In the genomic region with DNA sequence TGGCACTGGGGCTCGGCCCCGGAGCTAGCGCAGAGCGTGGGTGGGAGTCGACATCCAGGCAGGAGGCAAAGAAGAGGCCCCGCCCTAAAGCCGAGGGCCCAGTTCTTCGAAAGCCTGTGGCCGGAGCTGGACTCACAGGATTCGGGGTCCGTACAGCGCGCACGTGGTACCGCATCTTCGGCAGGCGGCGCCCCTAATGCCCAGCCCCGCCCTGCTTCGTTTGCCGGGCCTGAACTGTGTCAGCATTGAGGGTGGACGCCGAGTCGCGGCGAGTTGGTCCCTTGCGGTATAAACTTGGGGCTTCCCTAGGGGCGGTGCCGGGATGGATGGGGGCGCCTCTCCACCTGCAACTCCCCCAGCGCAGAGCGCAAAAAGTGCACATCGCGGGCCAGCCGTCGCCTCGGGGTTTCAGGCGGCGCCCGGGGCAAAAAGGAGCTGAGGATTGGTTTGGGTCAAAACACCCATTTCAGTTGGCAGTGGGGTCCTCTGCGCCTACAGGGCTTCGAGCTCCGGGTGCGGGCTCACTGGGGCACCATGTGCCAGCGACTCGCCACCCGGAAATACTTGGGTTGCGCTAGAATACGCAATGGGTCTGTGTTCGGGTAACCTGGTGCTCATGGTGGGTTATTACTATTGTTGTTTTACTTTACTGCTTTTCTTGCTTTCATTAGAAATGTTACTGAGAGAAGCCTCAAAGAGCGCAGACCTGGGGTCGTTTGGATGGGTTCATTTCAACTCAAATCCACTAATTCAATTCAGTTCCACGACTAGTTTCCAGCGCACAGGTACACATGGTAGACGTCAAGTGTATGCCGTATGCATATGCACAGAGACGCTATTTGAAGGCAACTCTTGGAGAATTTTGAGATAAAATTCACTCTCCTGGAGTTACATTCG, we compare ENCODE assay signal across 8 cellular contexts. TPM values are rescaled to one million over a fixed set of nuclear protein-coding genes. Genes with fewer than 3 reads are reported as not detected.
DNase-seq lines count a peak whose midpoint lies in the region; ATAC-seq and TF ChIP-seq lines count a peak whose summit lies in the region.

No MANE protein-coding gene starts in this region.

- H3K36me3 ChIP-seq in aorta (ENCODE audit: control insufficient read depth in 1 of 2, insufficient read depth in 2 of 2, low read length in 1 of 2) = no peaks in the 10 kb centered on the region
- H3K36me3 ChIP-seq in PC-3 (ENCODE audit: low read depth, low read length) = no peaks in the 10 kb centered on the region

- peaks cover 27% of the 10 kb centered on the region for H3K4me1 Mint-ChIP-seq in activated naive CD8-positive, alpha-beta T cell treated with anti-CD3 and anti-CD28 coated beads for 36 hours
- peaks cover 19% of the 10 kb centered on the region for H3K4me1 Mint-ChIP-seq in mesothelial cell of epicardium

- POLR2A ChIA-PET in PC-3 (lab: Charles Lee; ENCODE audit: unreplicated experiment) = no interaction called here

- no peak overlapping the region for H3K9ac ChIP-seq in PC-3 (ENCODE audit: low read length)

- TF ChIP-seq CTCF in mesothelial cell of epicardium (IDR thresholded peaks at IDR 0.05; ENCODE audit: unreplicated experiment) (no peak), PC-3 (conservative IDR thresholded peaks at IDR 0.05; ENCODE audit: low read depth, low read length) (no peak)

- H3K9me3 ChIP-seq in aorta (ENCODE audit: control insufficient read depth, low read length) (no peaks in the 10 kb centered on the region), PC-3 (ENCODE audit: low read length) (no peaks in the 10 kb centered on the region)

- WGBS in aorta, 2 donors = 6 to 7% methylated on average over 58 of the region's 58 CpGs

- DNase-seq in stimulated activated CD4-positive, alpha-beta T cell treated with anti-CD3 and anti-CD28 coated beads, Interleukin-15, amount 100 ng/mL, for 24 hours = peak; percentile 44
- no peak for DNase-seq in stimulated activated CD4-positive, alpha-beta T cell treated with anti-CD3 and anti-CD28 coated beads, Interleukin-4, amount 100 ng/mL, for 24 hours
- DNase-seq in activated naive CD8-positive, alpha-beta T cell treated with anti-CD3 and anti-CD28 coated beads for 36 hours = peak; percentile 36
- no peak for DNase-seq in mesothelial cell of epicardium (ENCODE audit: low spot score in 2 of 2, unreplicated experiment in 2 of 2)
- DNase-seq in aorta = peak in 1 of 2 donors; percentile 74
- DNase-seq in NCI-H774 (lab: John Stamatoyannopoulos, UW) = no peak
- DNase-seq in DMS153 (lab: John Stamatoyannopoulos, UW) = no peak
- DNase-seq in PC-3 = no peak

- H3K9me3 Mint-ChIP-seq in activated naive CD8-positive, alpha-beta T cell treated with anti-CD3 and anti-CD28 coated beads for 36 hours = no peaks in the 10 kb centered on the region
- H3K9me3 Mint-ChIP-seq in mesothelial cell of epicardium = no peaks in the 10 kb centered on the region

- no peaks in the 10 kb centered on the region for H3F3A ChIP-seq in PC-3 (ENCODE audit: low read length, unreplicated experiment)

- BruUV-seq in PC-3 (replicated peaks; lab: Mats Ljungman, UMichigan) = no TSS peak

- H3K4me1 ChIP-seq in aorta (ENCODE audit: control insufficient read depth in 1 of 2, insufficient read depth in 2 of 2, low read length in 2 of 2) (peaks cover 0 to 2% of the 10 kb centered on the region in 2 donors), PC-3 (ENCODE audit: insufficient read depth, low read length) (no peaks in the 10 kb centered on the region)

- no peaks in the 10 kb centered on the region for H3K79me2 ChIP-seq in PC-3 (ENCODE audit: low read length)

- H3K4me3 ChIP-seq in aorta (ENCODE audit: low read length in 2 of 2) (peak overlapping the region in 1 of 2 donors; percentile 23), PC-3 (ENCODE audit: low read length) (no peak overlapping the region)

- H3K4me3 Mint-ChIP-seq in activated naive CD8-positive, alpha-beta T cell treated with anti-CD3 and anti-CD28 coated beads for 36 hours = peak overlapping the region; percentile 62
- peak overlapping the region; percentile 68 for H3K4me3 Mint-ChIP-seq in mesothelial cell of epicardium

- H3K36me3 Mint-ChIP-seq in activated naive CD8-positive, alpha-beta T cell treated with anti-CD3 and anti-CD28 coated beads for 36 hours = no peaks in the 10 kb centered on the region
- H3K36me3 Mint-ChIP-seq in mesothelial cell of epicardium = no peaks in the 10 kb centered on the region

- H3K27ac ChIP-seq in aorta (ENCODE audit: low read depth in 1 of 2, low read length in 2 of 2) (no peak overlapping the region), PC-3 (ENCODE audit: low read length) (no peak overlapping the region)

- intact Hi-C loops in aorta (cut with DNase I) = no loop called here
- intact Hi-C loops in PC-3 (cut with micrococcal nuclease) = no loop called here

- no peaks in the 10 kb centered on the region for H3K9me2 ChIP-seq in PC-3 (replicated peaks; ENCODE audit: low read length)

- no peak overlapping the region for H2AFZ ChIP-seq in PC-3 (ENCODE audit: low read length)

- H3K27me3 ChIP-seq in aorta (ENCODE audit: control insufficient read depth in 1 of 2, insufficient read depth in 2 of 2, low read length in 1 of 2) (peaks cover 0 to 3% of the 10 kb centered on the region in 2 donors), PC-3 (ENCODE audit: low read length) (peaks cover 14% of the 10 kb centered on the region)

- peak overlapping the region; percentile 26 for H3K27ac Mint-ChIP-seq in activated naive CD8-positive, alpha-beta T cell treated with anti-CD3 and anti-CD28 coated beads for 36 hours
- H3K27ac Mint-ChIP-seq in mesothelial cell of epicardium = no peak overlapping the region

- peaks cover 88% of the 10 kb centered on the region for H3K27me3 Mint-ChIP-seq in activated naive CD8-positive, alpha-beta T cell treated with anti-CD3 and anti-CD28 coated beads for 36 hours
- H3K27me3 Mint-ChIP-seq in mesothelial cell of epicardium (ENCODE audit: low read depth) = peaks cover 100% of the 10 kb centered on the region

- H4K20me1 ChIP-seq in PC-3 (ENCODE audit: low read length) = no peaks in the 10 kb centered on the region

- CTCF ChIA-PET in PC-3 (lab: Charles Lee) = interaction anchor here (0.6 kb wide), 1 partner anchor 43 kb away, joined by 5 read pairs; no protein-coding TSS in a partner anchor

- H3K4me2 ChIP-seq in PC-3 (ENCODE audit: low read length) = no peak overlapping the region

- peak; percentile 2 for ATAC-seq in aorta (ENCODE audit: low FRiP score)
- no peak for ATAC-seq in PC-3

RNA-seq across cellular contexts. Expression of a gene that starts 3.9 kb away (rescaled TPM):
- total RNA-seq in activated naive CD8-positive, alpha-beta T cell treated with anti-CD3 and anti-CD28 coated beads for 36 hours = 1 to 10 TPM; 2.2 to 2.4 TPM
- total RNA-seq in mesothelial cell of epicardium = not detected in 3 replicates
- total RNA-seq in aorta = under 1 TPM; 0.19 to 0.81 TPM
- under 1 TPM; under 0.01 to 0.61 TPM for polyA plus RNA-seq in aorta
- total RNA-seq in PC-3 (2014; rRNA removed) = 0.52 TPM in 1 of 2 replicates, not detected in the other

Comparison
In these comparisons a context has a peak if more than half of its experiments do, and no peak if none do; other contexts are left out.
1. DNase-seq: peak in stimulated activated CD4-positive, alpha-beta T cell treated with anti-CD3 and anti-CD28 coated beads, Interleukin-15, amount 100 ng/mL, for 24 hours (single experiment) and activated naive CD8-positive, alpha-beta T cell treated with anti-CD3 and anti-CD28 coated beads for 36 hours (single experiment); none in stimulated activated CD4-positive, alpha-beta T cell treated with anti-CD3 and anti-CD28 coated beads, Interleukin-4, amount 100 ng/mL, for 24 hours (single experiment), mesothelial cell of epicardium (0 of 2), NCI-H774 (single experiment), DMS153 (single experiment) and PC-3 (single experiment).